In the genomic region with DNA sequence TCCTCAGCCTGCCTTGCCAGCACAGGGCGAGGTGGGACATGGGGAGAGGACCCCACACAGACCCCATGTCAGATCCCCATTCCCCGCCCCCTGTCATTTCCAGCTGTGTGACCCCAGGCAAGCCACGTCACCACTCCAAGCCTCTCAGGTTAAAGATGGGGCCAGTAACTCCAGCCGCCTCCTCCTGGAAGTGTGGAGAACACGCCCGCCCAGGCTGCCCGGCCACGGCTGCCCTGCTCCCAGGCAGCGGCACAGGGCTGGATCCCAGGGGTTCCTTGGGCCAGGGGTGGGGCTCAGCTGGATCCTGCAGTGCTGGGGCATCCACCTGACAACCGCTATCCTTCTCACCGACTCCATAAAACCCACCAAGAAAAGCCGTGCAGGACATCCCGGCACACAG, we compare ENCODE assay signal across 17 cellular contexts.
A peak's percentile ranks its signal among the peaks of the same experiment; 100 is the strongest.
DNase-seq lines count a peak whose midpoint lies in the region; ATAC-seq, FAIRE-seq and TF ChIP-seq lines count a peak whose summit lies in the region.
"Had no signal": no experiment of that assay in that cellular context is flagged by ENCODE, and none has a peak within 500 bp of the region (broad histone marks: within the 10 kb centered on the region; RNA-seq: fewer than 3 reads in every experiment).

No MANE protein-coding gene starts in this region.

- no peak for TF ChIP-seq EP300 in A549 (IDR thresholded peaks at IDR 0.05)

- H4K12ac ChIP-seq in trophoblast cell (ENCODE audit: low read depth, low read length), result no peak overlapping the region

- H3K9ac ChIP-seq in neuronal stem cell (ENCODE audit: low read depth, low read length, poor library complexity) (no peak overlapping the region), trophoblast cell (ENCODE audit: low read length) (no peak overlapping the region)

- no peak overlapping the region for H4K8ac ChIP-seq in neuronal stem cell (ENCODE audit: low read depth, low read length)
- no peak overlapping the region for H4K8ac ChIP-seq in trophoblast cell (ENCODE audit: low read depth, low read length)

- TF ChIP-seq CTCF in A549 (IDR thresholded peaks at IDR 0.05) (no peak), WTC11 (IDR thresholded peaks at IDR 0.05) (no peak)

- peak overlapping the region; percentile 81 for H2BK15ac ChIP-seq in neuronal stem cell (ENCODE audit: low read length)

- no peak overlapping the region for H3K4me3 Mint-ChIP-seq in WTC11
- H3K4me3 Mint-ChIP-seq: CD4-positive, alpha-beta T cell; H9 had no signal

- no peaks in the 10 kb centered on the region for H3K79me2 ChIP-seq in trophoblast cell (ENCODE audit: control insufficient read depth, insufficient read depth, low read length, poor library complexity)

- TF ChIP-seq POLR2A in A549 (IDR thresholded peaks at IDR 0.05; ENCODE audit: low read length), result no peak

- 86% methylated on average over 7 of the region's 13 CpGs for WGBS in A549 (ENCODE audit: missing lambda C conversion rate)
- no CpG with 5 or more reads among the region's 13 CpGs for WGBS in neuronal stem cell (ENCODE audit: extremely low coverage in 2 of 2, insufficient read length in 2 of 2, insufficient replicate concordance in 1 of 2), 2 donors
- WGBS in trophoblast cell (ENCODE audit: extremely low coverage, insufficient coverage, insufficient read length), result no CpG with 5 or more reads among the region's 13 CpGs

- H3K79me1 ChIP-seq in neuronal stem cell (ENCODE audit: low read depth, low read length) (no peaks in the 10 kb centered on the region), trophoblast cell (ENCODE audit: low read length) (no peaks in the 10 kb centered on the region)

- H3K14ac ChIP-seq in neuronal stem cell (ENCODE audit: low read length), result no peak overlapping the region
- H3K14ac ChIP-seq in trophoblast cell (ENCODE audit: low read length), result no peak overlapping the region

- ATAC-seq in A549, result peak in 1 of 2 experiments; percentile 14; a peak in 2 of 6 replicates
- ATAC-seq in WTC11, result no peak
- no peak for ATAC-seq in HG02588 (IDR thresholded peaks at IDR 0.05; ENCODE audit: unreplicated experiment)
- ATAC-seq in HG02759 (IDR thresholded peaks at IDR 0.05; ENCODE audit: unreplicated experiment), result no peak

- H3K23ac ChIP-seq in neuronal stem cell (ENCODE audit: low read depth, low read length, poor library complexity) (peak overlapping the region; percentile 63), trophoblast cell (ENCODE audit: low read length) (no peak overlapping the region)

- H3K4me3 ChIP-seq in A549 (no peak overlapping the region), neuronal stem cell (ENCODE audit: low read length in 2 of 2) (no peak overlapping the region), trophoblast cell (ENCODE audit: low read depth, low read length) (no peak overlapping the region)

- no peaks in the 10 kb centered on the region for H3K36me3 ChIP-seq in neuronal stem cell (replicated peaks in 1 of 2; ENCODE audit: control insufficient read depth in 2 of 2, insufficient read depth in 2 of 2, low read length in 2 of 2)
- H3K36me3 ChIP-seq in trophoblast cell (ENCODE audit: control insufficient read depth in 1 of 2, insufficient read depth in 2 of 2, low read length in 2 of 2), result no peaks in the 10 kb centered on the region

- H2BK12ac ChIP-seq in neuronal stem cell (ENCODE audit: low read length) (peak overlapping the region; percentile 65), trophoblast cell (ENCODE audit: low read length) (no peak overlapping the region)

- CTCF ChIA-PET in A549 (lab: Yijun Ruan, JAX) (interaction anchor here (0.6 to 1.6 kb wide), 2 partner anchors 27 to 999 kb away, joined by 3 read pairs; no protein-coding TSS in a partner anchor), WTC11 (lab: Charles Lee) (no interaction called here)

- FAIRE-seq in A549 (lab: Jason Lieb, UNC), result no peak
- FAIRE-seq: A204.1 had no signal

- TF ChIP-seq RAD21 in A549 (conservative IDR thresholded peaks at IDR 0.05 in 1 of 2, IDR thresholded peaks at IDR 0.05 in 1 of 2), result no peak

- H4K91ac ChIP-seq in neuronal stem cell (ENCODE audit: low read depth, low read length, poor library complexity) (no peak overlapping the region), trophoblast cell (ENCODE audit: low read depth, low read length) (no peak overlapping the region)

- POLR2A ChIA-PET in A549 (lab: Yijun Ruan, JAX) (no interaction called here), WTC11 (lab: Charles Lee) (interaction anchor here (0.6 kb wide), 1 partner anchor 59 kb away, joined by 3 read pairs; no protein-coding TSS in a partner anchor)

- H2AK5ac ChIP-seq in neuronal stem cell (ENCODE audit: low read depth, low read length) (peak overlapping the region; percentile 96), trophoblast cell (ENCODE audit: low read length) (no peak overlapping the region)

- no peak overlapping the region for H2AFZ ChIP-seq in neuronal stem cell (ENCODE audit: low read length)
- no peak overlapping the region for H2AFZ ChIP-seq in trophoblast cell (ENCODE audit: insufficient read depth, low read length, poor library complexity)

- no peak for DNase-seq in A549 (ENCODE audit: low read depth in 1 of 2, low spot score in 1 of 2)
- peak; percentile 63 for DNase-seq in ELF-1 (ENCODE audit: low read depth, low spot score)
- no peak for DNase-seq in WTC11 (ENCODE audit: low spot score)
- DNase-seq in neuronal stem cell (ENCODE audit: low spot score), result no peak
- DNase-seq in trophoblast cell, result no peak
- DNase-seq: AML-193; CD4-positive, alpha-beta T cell; DMS153; DMS79; GF-D8; GOT3; H9 had no signal

- H2BK5ac ChIP-seq in neuronal stem cell (ENCODE audit: low read length) (no peak overlapping the region), trophoblast cell (ENCODE audit: low read depth, low read length, poor library complexity) (no peak overlapping the region)

- H3K4me2 ChIP-seq in A549, result no peak overlapping the region
- no peak overlapping the region for H3K4me2 ChIP-seq in neuronal stem cell (ENCODE audit: insufficient read depth, low read length, poor library complexity, severe bottlenecking)
- H3K4me2 ChIP-seq in trophoblast cell (ENCODE audit: low read length), result no peak overlapping the region

- H3K27me3 Mint-ChIP-seq in WTC11 (ENCODE audit: low read depth), result no peaks in the 10 kb centered on the region
- H3K27me3 Mint-ChIP-seq: CD4-positive, alpha-beta T cell had no signal

- H3K18ac ChIP-seq in neuronal stem cell (ENCODE audit: low read length), result peak overlapping the region; percentile 65
- H3K18ac ChIP-seq in trophoblast cell (ENCODE audit: low read length), result no peak overlapping the region

- H3K9me3 ChIP-seq in A549, result no peaks in the 10 kb centered on the region
- H3K9me3 ChIP-seq in neuronal stem cell (replicated peaks in 1 of 2; ENCODE audit: control insufficient read depth in 2 of 2, insufficient read depth in 1 of 2, low read depth in 1 of 2, low read length in 2 of 2), result no peaks in the 10 kb centered on the region
- H3K9me3 ChIP-seq in trophoblast cell (ENCODE audit: insufficient read depth, low read depth, low read length), result no peaks in the 10 kb centered on the region

- H2BK120ac ChIP-seq in neuronal stem cell (ENCODE audit: low read depth, low read length) (peak overlapping the region; percentile 78), trophoblast cell (ENCODE audit: insufficient read depth, low read length, poor library complexity) (no peak overlapping the region)

- H3K9me3 Mint-ChIP-seq in WTC11, result no peaks in the 10 kb centered on the region
- H3K9me3 Mint-ChIP-seq: CD4-positive, alpha-beta T cell; H9 had no signal

- H3K4me1 ChIP-seq in A549 (peaks cover 28% of the 10 kb centered on the region), neuronal stem cell (ENCODE audit: control insufficient read depth in 2 of 2, insufficient read depth in 1 of 2, low read depth in 1 of 2, low read length in 2 of 2) (peaks cover 10 to 32% of the 10 kb centered on the region in 2 donors), trophoblast cell (ENCODE audit: control insufficient read depth in 1 of 2, insufficient read depth in 2 of 2, low read length in 2 of 2) (peaks cover 2 to 10% of the 10 kb centered on the region in 2 experiments)

- H3K27me3 ChIP-seq in neuronal stem cell (ENCODE audit: control insufficient read depth in 3 of 3, insufficient read depth in 3 of 3, low read depth in 1 of 3, low read length in 3 of 3), result peaks cover 0 to 26% (median 0%) of the 10 kb centered on the region in 3 experiments
- no peaks in the 10 kb centered on the region for H3K27me3 ChIP-seq in trophoblast cell (ENCODE audit: insufficient read depth, low read length)

- no peak overlapping the region for H3K4ac ChIP-seq in neuronal stem cell (ENCODE audit: low read length)
- H3K4ac ChIP-seq in trophoblast cell (ENCODE audit: low read depth, low read length), result no peak overlapping the region

- peak overlapping the region; percentile 27 to 62; a peak in 5 of 6 replicates for H3K27ac ChIP-seq in A549
- no peak overlapping the region for H3K27ac ChIP-seq in neuronal stem cell (replicated peaks; ENCODE audit: low read length)
- H3K27ac ChIP-seq in trophoblast cell (ENCODE audit: low read depth, low read length), result no peak overlapping the region
- H3K27ac ChIP-seq: C4-2B, HL-60 had no signal

- H3K36me3 Mint-ChIP-seq in WTC11, result no peaks in the 10 kb centered on the region

- H3K4me1 Mint-ChIP-seq in WTC11, result peaks cover 18% of the 10 kb centered on the region

- H3K27ac Mint-ChIP-seq in WTC11, result 0 out of 2 replicates have a peak overlapping the region, but pooled peaks have one; percentile 57
- H3K27ac Mint-ChIP-seq: CD4-positive, alpha-beta T cell had no signal

TF ChIP-seq in A549, 52 proteins besides CTCF, POLR2A, EP300 and RAD21 (continues in another document):
- TF ChIP-seq, protein P1, sequence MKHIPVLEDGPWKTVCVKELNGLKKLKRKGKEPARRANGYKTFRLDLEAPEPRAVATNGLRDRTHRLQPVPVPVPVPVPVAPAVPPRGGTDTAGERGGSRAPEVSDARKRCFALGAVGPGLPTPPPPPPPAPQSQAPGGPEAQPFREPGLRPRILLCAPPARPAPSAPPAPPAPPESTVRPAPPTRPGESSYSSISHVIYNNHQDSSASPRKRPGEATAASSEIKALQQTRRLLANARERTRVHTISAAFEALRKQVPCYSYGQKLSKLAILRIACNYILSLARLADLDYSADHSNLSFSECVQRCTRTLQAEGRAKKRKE (CRISPR knock-in tag; IDR thresholded peaks at IDR 0.05; ENCODE audit: low read depth), result no peak

TF ChIP-seq in WTC11, 78 proteins besides CTCF, POLR2A, EP300 and RAD21 (continues in another document):
- TF ChIP-seq, protein P2, sequence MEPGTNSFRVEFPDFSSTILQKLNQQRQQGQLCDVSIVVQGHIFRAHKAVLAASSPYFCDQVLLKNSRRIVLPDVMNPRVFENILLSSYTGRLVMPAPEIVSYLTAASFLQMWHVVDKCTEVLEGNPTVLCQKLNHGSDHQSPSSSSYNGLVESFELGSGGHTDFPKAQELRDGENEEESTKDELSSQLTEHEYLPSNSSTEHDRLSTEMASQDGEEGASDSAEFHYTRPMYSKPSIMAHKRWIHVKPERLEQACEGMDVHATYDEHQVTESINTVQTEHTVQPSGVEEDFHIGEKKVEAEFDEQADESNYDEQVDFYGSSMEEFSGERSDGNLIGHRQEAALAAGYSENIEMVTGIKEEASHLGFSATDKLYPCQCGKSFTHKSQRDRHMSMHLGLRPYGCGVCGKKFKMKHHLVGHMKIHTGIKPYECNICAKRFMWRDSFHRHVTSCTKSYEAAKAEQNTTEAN (CRISPR knock-in tag; IDR thresholded peaks at IDR 0.05), result no peak
- TF ChIP-seq GRHL2 (CRISPR knock-in tag; IDR thresholded peaks at IDR 0.05; ENCODE audit: insufficient replicate concordance, severe bottlenecking), result no peak

Comparison
In these comparisons a context has a peak if more than half of its experiments do, and no peak if none do; other contexts are left out.
1. H3K27ac ChIP-seq: peak in A549 (2 of 2); none in neuronal stem cell (single experiment) and trophoblast cell (single experiment).